ENCODE assay signal across 23 cellular contexts in the genomic region with DNA sequence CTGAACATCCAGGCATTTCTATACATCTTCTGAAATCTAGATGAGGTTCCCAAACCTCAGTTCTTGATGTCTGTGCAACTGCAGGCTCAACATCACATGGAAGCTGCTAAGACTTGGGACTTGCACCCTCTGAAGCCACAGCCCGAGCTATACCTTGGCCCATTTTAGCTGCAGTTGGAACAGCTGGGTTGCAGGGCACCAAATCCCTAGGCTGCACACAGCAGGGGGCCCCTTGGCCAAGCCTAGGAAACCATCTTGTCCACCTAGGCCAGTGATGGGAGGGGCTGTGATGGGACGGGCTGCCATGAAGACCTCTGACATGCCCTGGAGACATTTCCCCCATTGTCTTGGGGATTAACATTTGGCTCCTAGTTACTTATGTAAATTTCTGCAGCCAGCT.
"Had no signal": no experiment of that assay in that cellular context is flagged by ENCODE, and none has a peak within 500 bp of the region (broad histone marks: within the 10 kb centered on the region; RNA-seq: fewer than 3 reads in every experiment).

No MANE protein-coding gene starts in this region.

- H3K27ac ChIP-seq: colonic mucosa, coronary artery, dorsolateral prefrontal cortex, epithelial cell of prostate, esophagus muscularis mucosa, esophagus squamous epithelium, foreskin keratinocyte, gastrocnemius medialis, gastroesophageal sphincter, heart left ventricle had no signal

- H3K27me3 ChIP-seq: colonic mucosa, dorsolateral prefrontal cortex, esophagus muscularis mucosa, esophagus squamous epithelium, foreskin keratinocyte, gastrocnemius medialis, gastroesophageal sphincter, heart left ventricle had no signal

- H3K36me3 ChIP-seq: colonic mucosa, esophagus muscularis mucosa, esophagus squamous epithelium, gastrocnemius medialis, gastroesophageal sphincter, heart left ventricle had no signal

- H3K4me1 ChIP-seq: colonic mucosa, esophagus muscularis mucosa, esophagus squamous epithelium, foreskin keratinocyte, gastrocnemius medialis, gastroesophageal sphincter, heart left ventricle had no signal

- H3K4me3 ChIP-seq: colonic mucosa, coronary artery, dorsolateral prefrontal cortex, esophagus muscularis mucosa, esophagus squamous epithelium, gastrocnemius medialis, gastroesophageal sphincter, heart left ventricle had no signal

- ATAC-seq: effector memory CD8-positive, alpha-beta T cell; esophagus mucosa; foreskin keratinocyte; gastrocnemius medialis; gastroesophageal sphincter; heart left ventricle had no signal

- H3K9me3 ChIP-seq: colonic mucosa, esophagus squamous epithelium, gastrocnemius medialis had no signal

- DNase-seq: colonic mucosa; cortex of kidney; dermis blood vessel endothelial cell; dorsolateral prefrontal cortex; effector CD4-positive, alpha-beta T cell; effector CD8-positive, alpha-beta T cell; effector memory CD4-positive, alpha-beta T cell; effector memory CD8-positive, alpha-beta T cell; endodermal cell; erythroblast; esophagus squamous epithelium; foreskin fibroblast; foreskin keratinocyte; foreskin melanocyte; gastrocnemius medialis; glutamatergic neuron; head of caudate nucleus had no signal
